ENCODE assay signal across 37 cellular contexts in genomic region chr10:76234827-76235226, GRCh38.
"Had no signal": no experiment of that assay in that cellular context is flagged by ENCODE, and none has a peak within 500 bp of the region (broad histone marks: within the 10 kb centered on the region; RNA-seq: fewer than 3 reads in every experiment).

No MANE protein-coding gene starts in this region.

- H3K4me1 ChIP-seq: body of pancreas, breast epithelium had no signal

- H3K27ac ChIP-seq: adrenal gland, body of pancreas, brain microvascular endothelial cell, breast epithelium, VCaP had no signal

- ATAC-seq: activated CD8-positive, alpha-beta T cell treated with anti-CD3 and anti-CD28 coated beads for 36 hours; activated T-cell treated with anti-CD3 and anti-CD28 coated beads, Interleukin-2, amount 50 U/mL, for 4 hours; activated T-cell treated with anti-CD3 and anti-CD28 coated beads, Interleukin-2, amount 50 U/mL, for 72 hours; activated T-helper 17 cell treated with anti-CD3 and anti-CD28 coated beads, Interleukin-2, amount 50 U/mL, for 72 hours; body of pancreas had no signal

- H3K4me3 ChIP-seq: adrenal gland, body of pancreas, breast epithelium had no signal

- H3K9me3 ChIP-seq: adrenal gland, body of pancreas, breast epithelium had no signal

- H3K4me3 Mint-ChIP-seq: activated B cell treated with CpG ODN at 0.5 μM for 24 hours; activated CD4-positive, alpha-beta memory T cell treated with anti-CD3 and anti-CD28 coated beads for 36 hours; activated CD4-positive, alpha-beta T cell treated with anti-CD3 and anti-CD28 coated beads, Interleukin-2, amount 10 ng/mL, durations not matched to agents 24 days and 14 days; activated CD8-positive, alpha-beta T cell treated with anti-CD3 and anti-CD28 coated beads for 36 hours; activated naive CD4-positive, alpha-beta T cell treated with anti-CD3 and anti-CD28 coated beads for 36 hours; activated naive CD8-positive, alpha-beta T cell treated with anti-CD3 and anti-CD28 coated beads for 36 hours; activated T-cell treated with anti-CD3 and anti-CD28 coated beads, Interleukin-2, amount 50 U/mL, for 4 hours; activated T-cell treated with anti-CD3 and anti-CD28 coated beads, Interleukin-2, amount 50 U/mL, for 72 hours; activated T-helper 1 cell treated with anti-CD3 and anti-CD28 coated beads, Interleukin-12 subunit alpha, Interleukin-12 subunit beta, Interleukin-2, Interleukin-4 antibody, amounts not matched to agents 30 ng/mL and 10 ng/mL and 1 ng/mL, durations not matched to agents 14 hours and 24 hours and 36 hours; activated T-helper 17 cell treated with anti-CD3 and anti-CD28 coated beads, Interleukin-2, amount 50 U/mL, for 72 hours; T-helper 1 cell treated with Interleukin-12 subunit alpha and Interleukin-12 subunit beta and Interleukin-4 antibody, amounts not matched to agents 30 μg/mL and 1 μg/mL, for 36 hours; T-helper 2 cell treated with Interferon-gamma antibody and Interleukin-4, amounts not matched to agents 5 μg/mL and 100 μg/mL, for 36 hours had no signal

- DNase-seq: activated B cell treated with CpG ODN at 0.5 μM for 24 hours; activated CD4-positive, alpha-beta memory T cell treated with anti-CD3 and anti-CD28 coated beads for 36 hours; activated CD4-positive, alpha-beta T cell treated with anti-CD3 and anti-CD28 coated beads for 4 hours; activated CD4-positive, alpha-beta T cell treated with anti-CD3 and anti-CD28 coated beads, Interleukin-2, amount 10 ng/mL, durations not matched to agents 24 days and 14 days; activated CD4-positive, alpha-beta T cell treated with anti-CD3 and anti-CD28 coated beads, Interleukin-2, amount 50 U/mL, for 1 hour; activated CD4-positive, alpha-beta T cell treated with anti-CD3 and anti-CD28 coated beads, Interleukin-2, amount 50 U/mL, for 4 hours; activated CD4-positive, CD25-positive, alpha-beta regulatory T cell treated with anti-CD3 and anti-CD28 coated beads, Interleukin-2, amount 50 U/mL, for 72 hours; activated CD8-positive, alpha-beta memory T cell treated with anti-CD3 and anti-CD28 coated beads, Interleukin-2, amount 50 U/mL, for 4 hours; activated CD8-positive, alpha-beta T cell treated with anti-CD3 and anti-CD28 coated beads for 36 hours; activated effector memory CD4-positive, alpha-beta T cell treated with anti-CD3 and anti-CD28 coated beads, Interleukin-2, amount 50 U/mL, for 16 hours; activated gamma-delta T cell treated with Interleukin-2 at 50 U/mL for 16 hours; activated naive CD4-positive, alpha-beta T cell; activated naive CD4-positive, alpha-beta T cell treated with anti-CD3 and anti-CD28 coated beads for 36 hours; activated naive CD4-positive, alpha-beta T cell treated with anti-CD3 and anti-CD28 coated beads, Interleukin-2, amount 50 U/mL, for 16 hours; activated naive CD8-positive, alpha-beta T cell treated with anti-CD3 and anti-CD28 coated beads for 36 hours; activated T-cell treated with anti-CD3 and anti-CD28 coated beads for 4 hours; activated T-cell treated with anti-CD3 and anti-CD28 coated beads, Interleukin-2, amount 50 U/mL, for 1 hour; activated T-cell treated with anti-CD3 and anti-CD28 coated beads, Interleukin-2, amount 50 U/mL, for 4 hours; activated T-cell treated with anti-CD3 and anti-CD28 coated beads, Interleukin-2, amount 50 U/mL, for 72 hours; adrenal gland; amniotic stem cell; aorta; body of pancreas; brain microvascular endothelial cell; central memory CD4-positive, alpha-beta T cell; T-helper 1 cell; T-helper 2 cell; T-helper 9 cell had no signal

- H3K27me3 Mint-ChIP-seq: activated B cell treated with CpG ODN at 0.5 μM for 24 hours; activated CD4-positive, alpha-beta memory T cell treated with anti-CD3 and anti-CD28 coated beads for 36 hours; activated CD4-positive, alpha-beta T cell treated with anti-CD3 and anti-CD28 coated beads, Interleukin-2, amount 10 ng/mL, durations not matched to agents 24 days and 14 days; activated CD8-positive, alpha-beta T cell treated with anti-CD3 and anti-CD28 coated beads for 36 hours; activated T-helper 17 cell treated with anti-CD3 and anti-CD28 coated beads, Interleukin-2, amount 50 U/mL, for 72 hours had no signal

- H3K9me3 Mint-ChIP-seq: activated B cell treated with CpG ODN at 0.5 μM for 24 hours; activated CD4-positive, alpha-beta memory T cell treated with anti-CD3 and anti-CD28 coated beads for 36 hours; activated CD4-positive, alpha-beta T cell treated with anti-CD3 and anti-CD28 coated beads, Interleukin-2, amount 10 ng/mL, durations not matched to agents 24 days and 14 days; activated CD8-positive, alpha-beta T cell treated with anti-CD3 and anti-CD28 coated beads for 36 hours; activated naive CD4-positive, alpha-beta T cell treated with anti-CD3 and anti-CD28 coated beads for 36 hours; activated T-helper 1 cell treated with anti-CD3 and anti-CD28 coated beads, Interleukin-12 subunit alpha, Interleukin-12 subunit beta, Interleukin-2, Interleukin-4 antibody, amounts not matched to agents 30 ng/mL and 10 ng/mL and 1 ng/mL, durations not matched to agents 14 hours and 24 hours and 36 hours; activated T-helper 17 cell treated with anti-CD3 and anti-CD28 coated beads, Interleukin-2, amount 50 U/mL, for 72 hours; T-helper 1 cell treated with Interleukin-12 subunit alpha and Interleukin-12 subunit beta and Interleukin-4 antibody, amounts not matched to agents 30 μg/mL and 1 μg/mL, for 36 hours; T-helper 2 cell treated with Interferon-gamma antibody and Interleukin-4, amounts not matched to agents 5 μg/mL and 100 μg/mL, for 36 hours had no signal

- H3K27ac Mint-ChIP-seq: activated B cell treated with CpG ODN at 0.5 μM for 24 hours; activated CD4-positive, alpha-beta memory T cell treated with anti-CD3 and anti-CD28 coated beads for 36 hours; activated CD4-positive, alpha-beta T cell treated with anti-CD3 and anti-CD28 coated beads, Interleukin-2, amount 10 ng/mL, durations not matched to agents 24 days and 14 days; activated CD8-positive, alpha-beta T cell treated with anti-CD3 and anti-CD28 coated beads for 36 hours; activated naive CD4-positive, alpha-beta T cell treated with anti-CD3 and anti-CD28 coated beads for 36 hours; activated naive CD4-positive, alpha-beta T cell treated with anti-CD3 and anti-CD28 coated beads, Interleukin-2, amount 50 U/mL, for 72 hours; activated naive CD8-positive, alpha-beta T cell treated with anti-CD3 and anti-CD28 coated beads for 36 hours; activated T-cell treated with anti-CD3 and anti-CD28 coated beads, Interleukin-2, amount 50 U/mL, for 72 hours; activated T-helper 1 cell treated with anti-CD3 and anti-CD28 coated beads, Interleukin-12 subunit alpha, Interleukin-12 subunit beta, Interleukin-2, Interleukin-4 antibody, amounts not matched to agents 30 ng/mL and 10 ng/mL and 1 ng/mL, durations not matched to agents 14 hours and 24 hours and 36 hours; activated T-helper 17 cell treated with anti-CD3 and anti-CD28 coated beads, Interleukin-2, amount 50 U/mL, for 72 hours; T-helper 1 cell treated with Interleukin-12 subunit alpha and Interleukin-12 subunit beta and Interleukin-4 antibody, amounts not matched to agents 30 μg/mL and 1 μg/mL, for 36 hours; T-helper 2 cell treated with Interferon-gamma antibody and Interleukin-4, amounts not matched to agents 5 μg/mL and 100 μg/mL, for 36 hours had no signal

- H3K36me3 ChIP-seq: adrenal gland, brain microvascular endothelial cell, breast epithelium had no signal

- FAIRE-seq: astrocyte, TTC549 had no signal

- H3K4me1 Mint-ChIP-seq: activated B cell treated with CpG ODN at 0.5 μM for 24 hours; activated CD4-positive, alpha-beta T cell treated with anti-CD3 and anti-CD28 coated beads, Interleukin-2, amount 10 ng/mL, durations not matched to agents 24 days and 14 days; activated naive CD8-positive, alpha-beta T cell treated with anti-CD3 and anti-CD28 coated beads for 36 hours; activated T-helper 17 cell treated with anti-CD3 and anti-CD28 coated beads, Interleukin-2, amount 50 U/mL, for 72 hours had no signal

- H3K36me3 Mint-ChIP-seq: activated CD4-positive, alpha-beta memory T cell treated with anti-CD3 and anti-CD28 coated beads for 36 hours; activated naive CD4-positive, alpha-beta T cell treated with anti-CD3 and anti-CD28 coated beads, Interleukin-2, amount 50 U/mL, for 72 hours; activated naive CD8-positive, alpha-beta T cell treated with anti-CD3 and anti-CD28 coated beads for 36 hours had no signal

- H3K27me3 ChIP-seq: adrenal gland, body of pancreas, brain microvascular endothelial cell, breast epithelium had no signal
